In genomic region chr20:58875111-58875510, GRCh38 we compare ENCODE assay signal across 20 cellular contexts.
"Had no signal": no experiment of that assay in that cellular context is flagged by ENCODE, and none has a peak within 500 bp of the region (broad histone marks: within the 10 kb centered on the region; RNA-seq: fewer than 3 reads in every experiment).

No MANE protein-coding gene starts in this region.

- H3K4me1 ChIP-seq: left ventricle myocardium inferior, pancreas, right lobe of liver, upper lobe of left lung had no signal

- H3K36me3 ChIP-seq: left ventricle myocardium inferior, pancreas, right lobe of liver, upper lobe of left lung had no signal

- H3K4me3 Mint-ChIP-seq: activated naive CD8-positive, alpha-beta T cell; activated T-helper 1 cell treated with anti-CD3 and anti-CD28 coated beads, Interleukin-12 subunit alpha, Interleukin-12 subunit beta, Interleukin-2, Interleukin-4 antibody, amounts not matched to agents 30 ng/mL and 10 ng/mL and 1 ng/mL, durations not matched to agents 14 hours and 24 hours and 36 hours; immature natural killer cell; memory B cell; naive B cell; neural crest cell; stimulated activated memory B cell treated with anti-CD40 and anti-IgM and Interleukin-4, amounts not matched to agents 10 μg/mL and 1 μg/mL and 100 μg/mL, for 72 hours; T-helper 17 cell had no signal

- H3K9me3 Mint-ChIP-seq: activated T-helper 1 cell treated with anti-CD3 and anti-CD28 coated beads, Interleukin-12 subunit alpha, Interleukin-12 subunit beta, Interleukin-2, Interleukin-4 antibody, amounts not matched to agents 30 ng/mL and 10 ng/mL and 1 ng/mL, durations not matched to agents 14 hours and 24 hours and 36 hours; immature natural killer cell; memory B cell; naive B cell; neural crest cell; stimulated activated memory B cell treated with anti-CD40 and anti-IgM and Interleukin-4, amounts not matched to agents 10 μg/mL and 1 μg/mL and 100 μg/mL, for 72 hours had no signal

- H3K9me3 ChIP-seq: left ventricle myocardium inferior, pancreas, right lobe of liver, testis, upper lobe of left lung had no signal

- H3K27ac Mint-ChIP-seq: activated naive CD8-positive, alpha-beta T cell; immature natural killer cell; memory B cell; T-helper 17 cell had no signal

- H3K36me3 Mint-ChIP-seq: activated naive CD8-positive, alpha-beta T cell; memory B cell; stimulated activated memory B cell treated with anti-CD40 and anti-IgM and Interleukin-4, amounts not matched to agents 10 μg/mL and 1 μg/mL and 100 μg/mL, for 72 hours had no signal

- H3K27ac ChIP-seq: coronary artery, left ventricle myocardium inferior, pancreas, right lobe of liver, testis, upper lobe of left lung had no signal

- DNase-seq: activated CD4-positive, alpha-beta T cell treated with anti-CD3 and anti-CD28 coated beads, Interleukin-2, amount 50 U/mL, for 48 hours; activated gamma-delta T cell treated with Interleukin-2 at 50 U/mL for 16 hours; activated T-cell treated with anti-CD3 and anti-CD28 coated beads for 4 hours; head of caudate nucleus; immature natural killer cell; kidney glomerular epithelial cell; left ventricle myocardium inferior; naive B cell; pancreas; right lobe of liver; stimulated activated CD4-positive, alpha-beta T cell treated with anti-CD3 and anti-CD28 coated beads, Interleukin-4, amount 100 ng/mL, for 24 hours; T-helper 17 cell; testis; upper lobe of left lung had no signal

- H3K27me3 ChIP-seq: pancreas, right lobe of liver, testis, upper lobe of left lung had no signal

- H3K4me3 ChIP-seq: coronary artery, left ventricle myocardium inferior, pancreas, right lobe of liver, testis, upper lobe of left lung had no signal

- ATAC-seq: right lobe of liver; stimulated activated memory B cell treated with anti-CD40 and anti-IgM and Interleukin-4, amounts not matched to agents 10 μg/mL and 1 μg/mL and 100 μg/mL, for 72 hours; T-helper 17 cell had no signal

- H3K4me1 Mint-ChIP-seq: immature natural killer cell had no signal

- H3K27me3 Mint-ChIP-seq: activated naive CD8-positive, alpha-beta T cell; memory B cell; naive B cell; stimulated activated memory B cell treated with anti-CD40 and anti-IgM and Interleukin-4, amounts not matched to agents 10 μg/mL and 1 μg/mL and 100 μg/mL, for 72 hours; T-helper 17 cell had no signal
